In the genomic region with DNA sequence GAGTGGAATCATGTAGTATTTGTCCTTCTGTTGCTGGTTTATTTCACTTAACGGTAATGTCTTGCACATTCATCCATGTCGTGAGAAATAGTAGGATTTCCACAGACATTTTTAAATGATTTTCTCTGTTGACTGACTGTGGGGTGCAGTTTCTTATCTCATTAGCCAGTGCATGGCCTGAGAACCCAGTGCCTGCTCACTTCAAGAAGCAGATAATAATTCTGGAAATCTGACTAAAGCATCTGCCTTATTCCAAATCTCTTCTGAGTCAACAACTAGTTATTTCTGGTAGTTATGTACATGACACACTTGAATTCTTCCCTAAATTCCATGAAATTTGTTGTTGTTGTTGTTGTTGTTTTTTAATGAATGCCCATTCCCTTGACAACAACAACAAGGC, we compare ENCODE assay signal across 11 cellular contexts.
"Had no signal": no experiment of that assay in that cellular context is flagged by ENCODE, and none has a peak within 500 bp of the region (broad histone marks: within the 10 kb centered on the region; RNA-seq: fewer than 3 reads in every experiment).

No MANE protein-coding gene starts in this region.

- H3K4me1 Mint-ChIP-seq: GM23338, H9 had no signal

- FAIRE-seq: H1, H54 had no signal

- H3K9me3 Mint-ChIP-seq: GM23338, H9 had no signal

- H3K27ac ChIP-seq: GM23248 had no signal

- H3K36me3 ChIP-seq: HAP-1 had no signal

- H3K4me3 Mint-ChIP-seq: GM23338, H9, HFFc6 had no signal

- H3K4me2 ChIP-seq: GM23338 had no signal

- H3K9ac ChIP-seq: GM23248 had no signal

- H3K4me1 ChIP-seq: HAP-1 had no signal

- H3K9me3 ChIP-seq: HAP-1 had no signal

- ATAC-seq: GM23338, HCT116 had no signal

- DNase-seq: GM23248, GOT3, H7, H9, HCEC 1CT, HFFc6 had no signal

- H2AFZ ChIP-seq: GM23248, GM23338 had no signal

- H3K27ac Mint-ChIP-seq: GM23338, HFFc6 had no signal

- H3K4me3 ChIP-seq: GM23248, GM23338, HAP-1 had no signal
